Comparison of ENCODE assay signal across 9 cellular contexts in genomic region chr22:25403284-25403606, GRCh38.
DNase-seq lines count a peak whose midpoint lies in the region; ATAC-seq, FAIRE-seq and TF ChIP-seq lines count a peak whose summit lies in the region.
"Had no signal": no experiment of that assay in that cellular context is flagged by ENCODE, and none has a peak within 500 bp of the region (broad histone marks: within the 10 kb centered on the region; RNA-seq: fewer than 3 reads in every experiment).

No MANE protein-coding gene starts in this region.

- RAD21 ChIA-PET in GM12878 (lab: Charles Lee; ENCODE audit: unreplicated experiment): interaction anchor here (0.7 to 1.5 kb wide), 6 partner anchors 16 to 317 kb away, joined by 3 to 5 read pairs (median 4); no protein-coding TSS in a partner anchor

- H3K27ac ChIP-seq in heart left ventricle (peak overlapping the region; percentile 41 to 97 (median 88)), GM12878 (ENCODE audit: control insufficient read depth, insufficient read depth) (peak overlapping the region; percentile 75), mesendoderm (ENCODE audit: low read depth, low read length) (no peak overlapping the region)

- no peaks in the 10 kb centered on the region for H3K9me3 ChIP-seq in heart left ventricle
- H3K9me3 ChIP-seq in GM12878 (replicated peaks; ENCODE audit: control insufficient read depth, insufficient read depth, low read length): no peaks in the 10 kb centered on the region

- H2AK5ac ChIP-seq in mesendoderm (ENCODE audit: low read length): no peak overlapping the region

- peak overlapping the region; percentile 89 for H3K56ac ChIP-seq in mesendoderm (ENCODE audit: low read length)

- no peak overlapping the region for H2BK15ac ChIP-seq in mesendoderm (replicated peaks; ENCODE audit: low read depth)

- peak in 2 of 4 donors; percentile 3 to 32 for ATAC-seq in heart left ventricle
- ATAC-seq in left cardiac atrium: no peak
- ATAC-seq in GM12878: no peak
- no peak for ATAC-seq in HG02973 (IDR thresholded peaks at IDR 0.05; ENCODE audit: unreplicated experiment)
- ATAC-seq in HG03095 (IDR thresholded peaks at IDR 0.05; ENCODE audit: unreplicated experiment): no peak

- peaks cover 7% of the 10 kb centered on the region for H3K79me1 ChIP-seq in mesendoderm (ENCODE audit: low read length)

- H3K4me3 ChIP-seq in heart left ventricle (peak overlapping the region in 10 of 12 donors; percentile 22 to 83 (median 69)), GM12878 (peak overlapping the region; percentile 87), mesendoderm (ENCODE audit: low read length) (no peak overlapping the region)

- no peak overlapping the region for H2AFZ ChIP-seq in GM12878 (ENCODE audit: control insufficient read depth, low read depth, low read length)

- H3K9ac ChIP-seq in GM12878 (ENCODE audit: control insufficient read depth, insufficient read depth, low read length): peak overlapping the region; percentile 74
- peak overlapping the region; percentile 75 for H3K9ac ChIP-seq in mesendoderm (ENCODE audit: low read length)

- BruUV-seq in GM12878 (replicated peaks; lab: Mats Ljungman, UMichigan): TSS peak; percentile 63

- H3K36me3 ChIP-seq in heart left ventricle: no peaks in the 10 kb centered on the region
- no peaks in the 10 kb centered on the region for H3K36me3 ChIP-seq in GM12878 (ENCODE audit: control insufficient read depth in 2 of 2, insufficient read depth in 2 of 2, low read length in 1 of 2)
- H3K36me3 ChIP-seq in mesendoderm (ENCODE audit: control insufficient read depth, insufficient read depth, low read length): no peaks in the 10 kb centered on the region

- TF ChIP-seq CTCF in heart left ventricle (IDR thresholded peaks at IDR 0.05) (no peak), GM12878 (IDR thresholded peaks at IDR 0.05 in 2 of 3, conservative IDR thresholded peaks at IDR 0.05 in 1 of 3; ENCODE audit: control insufficient read depth in 2 of 3, extremely low read depth in 1 of 3, insufficient read depth in 1 of 3, low read depth in 3 of 3, low read length in 3 of 3) (no peak)

- H3K4me2 ChIP-seq in GM12878 (ENCODE audit: control insufficient read depth, insufficient read depth) (peak overlapping the region; percentile 97), mesendoderm (ENCODE audit: low read length) (no peak overlapping the region)

- no peak for FAIRE-seq in GM12878 (lab: Jason Lieb, UNC)
- peak; percentile 30 for FAIRE-seq in urothelium cell line (lab: Jason Lieb, UNC)

- H2BK120ac ChIP-seq in mesendoderm (ENCODE audit: low read depth, low read length): no peak overlapping the region

- no peak overlapping the region for H3K18ac ChIP-seq in mesendoderm (ENCODE audit: low read length)

- peaks cover 16 to 62% (median 45%) of the 10 kb centered on the region in 12 donors for H3K4me1 ChIP-seq in heart left ventricle
- H3K4me1 ChIP-seq in GM12878 (ENCODE audit: control insufficient read depth, insufficient read depth, low read length): peaks cover 38% of the 10 kb centered on the region
- peaks cover 10% of the 10 kb centered on the region for H3K4me1 ChIP-seq in mesendoderm (ENCODE audit: control insufficient read depth, low read depth, low read length)

- H4K8ac ChIP-seq in mesendoderm (ENCODE audit: low read depth, low read length): peak overlapping the region; percentile 7

- DNase-seq in heart left ventricle (no peak), left cardiac atrium (no peak), GM12878 (ENCODE audit: low read depth, low spot score) (no peak), mesendoderm (no peak), urothelium cell line (ENCODE audit: low spot score) (no peak), hypothalamus (lab: John Stamatoyannopoulos, UW) (no peak)
- DNase-seq: activated CD8-positive, alpha-beta memory T cell treated with anti-CD3 and anti-CD28 coated beads, Interleukin-2, amount 50 U/mL, for 48 hours had no signal

- H4K20me1 ChIP-seq in GM12878 (ENCODE audit: control insufficient read depth, insufficient read depth): no peaks in the 10 kb centered on the region

- no peak overlapping the region for H2BK5ac ChIP-seq in mesendoderm (ENCODE audit: low read length)

- no peak overlapping the region for H3K4ac ChIP-seq in mesendoderm (ENCODE audit: low read depth, low read length)

- H3K79me2 ChIP-seq in GM12878 (ENCODE audit: control insufficient read depth, insufficient read depth, low read length) (peaks cover 56% of the 10 kb centered on the region), mesendoderm (ENCODE audit: control insufficient read depth, insufficient read depth, low read length) (peaks cover 22% of the 10 kb centered on the region)

- H3K27me3 ChIP-seq in heart left ventricle (no peaks in the 10 kb centered on the region), GM12878 (replicated peaks in 1 of 2; ENCODE audit: control insufficient read depth in 2 of 2, insufficient read depth in 2 of 2, low read length in 1 of 2) (no peaks in the 10 kb centered on the region), mesendoderm (ENCODE audit: insufficient read depth, low read length, poor library complexity) (no peaks in the 10 kb centered on the region)

- no peak overlapping the region for H4K5ac ChIP-seq in mesendoderm (ENCODE audit: low read length)

- in situ Hi-C loops in GM12878 (cut with MboI): no loop called here

- POLR2A ChIA-PET in GM12878 (lab: Charles Lee): interaction anchor here (1.2 kb wide), 1 partner anchor 14 kb away, joined by 4 read pairs; no protein-coding TSS in a partner anchor

- 20 to 39% (median 34%) methylated on average over 4 to 6 of the region's 6 CpGs for WGBS in heart left ventricle, 4 donors
- 52% methylated on average over 6 of the region's 6 CpGs for WGBS in GM12878 (ENCODE audit: insufficient coverage, insufficient replicate concordance, low lambda C conversion rate, missing lambda C conversion rate)
- WGBS in mesendoderm (ENCODE audit: extremely low coverage, insufficient coverage, low lambda C conversion rate): no CpG with 5 or more reads among the region's 6 CpGs

- TF ChIP-seq POLR2A in heart left ventricle (IDR thresholded peaks at IDR 0.05) (no peak), GM12878 (IDR thresholded peaks at IDR 0.05; ENCODE audit: low read depth, low read length) (no peak)

- intact Hi-C loops in heart left ventricle (cut with DNase I) (loop anchor here in 6 of 10 donors (1.0 to 5.0 kb wide), 4 partner anchors 36 to 44 kb away; no protein-coding TSS in a partner anchor), left cardiac atrium (cut with DNase I) (no loop called here), GM12878 (cut with micrococcal nuclease; ENCODE audit: unreplicated experiment) (loop anchor here (5.0 kb wide), 1 partner anchor 44 kb away; no protein-coding TSS in a partner anchor)

- no peak for TF ChIP-seq EP300 in GM12878 (IDR thresholded peaks at IDR 0.05; ENCODE audit: borderline replicate concordance in 1 of 2, control insufficient read depth in 1 of 2, low read depth in 2 of 2, low read length in 2 of 2)

- CTCF ChIA-PET in GM12878 (lab: Yijun Ruan, JAX): interaction anchor here (0.8 to 2.7 kb wide), 11 partner anchors 12 to 170 kb away, joined by 3 to 19 read pairs (median 4); no protein-coding TSS in a partner anchor

- SMC1A ChIA-PET in GM12878 (lab: Charles Lee; ENCODE audit: uncharacterized antibody, unreplicated experiment): interaction anchor here (0.9 to 1.4 kb wide), 5 partner anchors 12 to 45 kb away, joined by 3 to 6 read pairs (median 3); no protein-coding TSS in a partner anchor

- TF ChIP-seq RAD21 in GM12878 (IDR thresholded peaks at IDR 0.05; ENCODE audit: insufficient read depth, low read depth, low read length): no peak

- H3K23ac ChIP-seq in mesendoderm (ENCODE audit: low read length): no peak overlapping the region

TF ChIP-seq in GM12878, 131 proteins besides CTCF, POLR2A, EP300 and RAD21:
- TF ChIP-seq SMARCA5 (IDR thresholded peaks at IDR 0.05): no peak
- TF ChIP-seq EED (IDR thresholded peaks at IDR 0.05; ENCODE audit: low read depth): peak; percentile 0; the same call in 1 of the 2 replicates

Comparison
In these comparisons a context has a peak if more than half of its experiments do, and no peak if none do; other contexts are left out.
1. intact Hi-C loops: an anchor here in heart left ventricle (1.0 to 5.0 kb wide) and GM12878 (5.0 kb wide); none called in left cardiac atrium.